8 cellular contexts compared by ENCODE assay signal in the genomic region with DNA sequence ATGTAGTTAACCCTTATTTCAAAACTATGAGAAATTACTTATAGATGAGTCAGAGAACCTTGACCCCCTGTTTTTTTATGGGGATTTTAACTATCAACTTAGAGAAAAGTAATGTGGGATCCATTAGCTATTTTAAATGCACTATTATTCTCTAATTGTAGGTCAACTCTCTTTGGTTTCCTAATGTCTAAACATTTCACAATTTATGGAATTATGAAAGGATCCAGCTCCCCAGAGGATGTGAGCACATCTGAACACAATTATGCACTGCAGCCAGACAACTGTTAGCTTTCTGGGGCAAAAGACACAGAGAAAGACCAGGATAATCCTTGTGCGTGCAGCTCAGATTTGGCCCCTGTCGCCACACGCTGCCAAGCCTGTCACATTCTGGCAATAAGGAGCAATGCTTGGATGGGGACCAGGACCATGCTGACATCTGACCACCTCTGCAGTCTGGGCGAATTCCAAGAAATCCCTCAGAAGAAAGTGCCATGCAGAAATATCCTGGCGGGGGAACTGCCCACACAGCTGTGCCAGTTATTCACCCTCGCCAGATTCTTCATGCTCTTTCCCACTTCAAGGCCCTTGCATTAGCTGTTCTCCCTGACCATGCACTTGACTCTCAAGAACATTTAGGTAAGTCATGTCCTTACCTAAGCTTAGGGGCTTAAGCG. TPM values are rescaled to one million over a fixed set of nuclear protein-coding genes. Genes with fewer than 3 reads are reported as not detected.
DNase-seq lines count a peak whose midpoint lies in the region; ATAC-seq and TF ChIP-seq lines count a peak whose summit lies in the region.
"Had no signal": no experiment of that assay in that cellular context is flagged by ENCODE, and none has a peak within 500 bp of the region (broad histone marks: within the 10 kb centered on the region; RNA-seq: fewer than 3 reads in every experiment).

No MANE protein-coding gene starts in this region.

- TF ChIP-seq POLR2A in right lobe of liver (IDR thresholded peaks at IDR 0.05): peak; percentile 44

- TF ChIP-seq CTCF in choroid plexus epithelial cell (conservative IDR thresholded peaks at IDR 0.05; ENCODE audit: low read depth, low read length): no peak
- TF ChIP-seq CTCF in right lobe of liver (IDR thresholded peaks at IDR 0.05): no peak
- no peak for TF ChIP-seq CTCF in type B pancreatic cell (conservative IDR thresholded peaks at IDR 0.05)

- peak overlapping the region; percentile 25 for H3K4me3 Mint-ChIP-seq in type B pancreatic cell
- no peak overlapping the region for H3K4me3 Mint-ChIP-seq in activated naive CD4-positive, alpha-beta T cell treated with anti-CD3 and anti-CD28 coated beads, Interleukin-2, amount 10 ng/mL, durations not matched to agents 7 days and 5 days

- H3K27me3 ChIP-seq in right lobe of liver: no peaks in the 10 kb centered on the region

- H3K9me3 ChIP-seq in right lobe of liver: no peaks in the 10 kb centered on the region

- peaks cover 35% of the 10 kb centered on the region for H3K4me1 Mint-ChIP-seq in type B pancreatic cell (ENCODE audit: unreplicated experiment)
- peaks cover 5% of the 10 kb centered on the region for H3K4me1 Mint-ChIP-seq in activated naive CD4-positive, alpha-beta T cell treated with anti-CD3 and anti-CD28 coated beads, Interleukin-2, amount 10 ng/mL, durations not matched to agents 7 days and 5 days

- H3K36me3 Mint-ChIP-seq in type B pancreatic cell: no peaks in the 10 kb centered on the region
- H3K36me3 Mint-ChIP-seq in activated naive CD4-positive, alpha-beta T cell treated with anti-CD3 and anti-CD28 coated beads, Interleukin-2, amount 10 ng/mL, durations not matched to agents 7 days and 5 days: no peaks in the 10 kb centered on the region

- CTCF ChIA-PET in activated naive CD4-positive, alpha-beta T cell treated with anti-CD3 and anti-CD28 coated beads, Interleukin-2, amount 10 ng/mL, durations not matched to agents 7 days and 5 days (lab: Charles Lee): interaction anchor here (0.5 kb wide), 1 partner anchor 11 kb away, joined by 3 read pairs; no protein-coding TSS in a partner anchor

- WGBS in right lobe of liver (ENCODE audit: insufficient coverage, low coverage, low lambda C conversion rate, missing lambda C conversion rate): 24% methylated on average over 3 of the region's 7 CpGs

- no peaks in the 10 kb centered on the region for H3K9me3 Mint-ChIP-seq in type B pancreatic cell
- no peaks in the 10 kb centered on the region for H3K9me3 Mint-ChIP-seq in activated naive CD4-positive, alpha-beta T cell treated with anti-CD3 and anti-CD28 coated beads, Interleukin-2, amount 10 ng/mL, durations not matched to agents 7 days and 5 days

- ATAC-seq in right lobe of liver: peak; percentile 39 to 59 (median 48)

- intact Hi-C loops in right lobe of liver (cut with DNase I): no loop called here

- H3K4me3 ChIP-seq in choroid plexus epithelial cell (ENCODE audit: low read depth, low read length): no peak overlapping the region
- peak overlapping the region in 2 of 3 donors; percentile 14 to 32 for H3K4me3 ChIP-seq in right lobe of liver

- peak overlapping the region; percentile 10 to 68 (median 62) for H3K27ac ChIP-seq in right lobe of liver

- DNase-seq in M059J (ENCODE audit: low read depth) (peak; percentile 91), choroid plexus epithelial cell (ENCODE audit: low read depth) (peak; percentile 77), right lobe of liver (peak in 2 of 3 donors; percentile 66 to 85), type B pancreatic cell (ENCODE audit: extremely low spot score, unreplicated experiment) (no peak), kidney glomerular epithelial cell (lab: John Stamatoyannopoulos, UW) (no peak), cerebellum (ENCODE audit: low spot score) (no peak)
- no peak for DNase-seq in activated naive CD4-positive, alpha-beta T cell treated with anti-CD3 and anti-CD28 coated beads, Interleukin-2, amount 10 ng/mL, durations not matched to agents 7 days and 5 days
- DNase-seq: activated effector memory CD4-positive, alpha-beta T cell treated with Interleukin-2 at 50 U/mL for 16 hours had no signal

- H3K36me3 ChIP-seq in right lobe of liver: no peaks in the 10 kb centered on the region

- peaks cover 0 to 37% (median 7%) of the 10 kb centered on the region in 4 donors for H3K4me1 ChIP-seq in right lobe of liver

- peaks cover 52% of the 10 kb centered on the region for H3K27me3 Mint-ChIP-seq in type B pancreatic cell
- peaks cover 54% of the 10 kb centered on the region for H3K27me3 Mint-ChIP-seq in activated naive CD4-positive, alpha-beta T cell treated with anti-CD3 and anti-CD28 coated beads, Interleukin-2, amount 10 ng/mL, durations not matched to agents 7 days and 5 days

- no peak overlapping the region for H3K27ac Mint-ChIP-seq in type B pancreatic cell
- H3K27ac Mint-ChIP-seq in activated naive CD4-positive, alpha-beta T cell treated with anti-CD3 and anti-CD28 coated beads, Interleukin-2, amount 10 ng/mL, durations not matched to agents 7 days and 5 days: no peak overlapping the region

RNA-seq across cellular contexts. Expression of a gene that starts 22.2 kb away (rescaled TPM):
- total RNA-seq in M059J (2014; rRNA removed; shearing (Covaris generic)): 6.6 and 11.4 TPM in 2 replicates
- total RNA-seq in right lobe of liver: 100 to 1,000 TPM in 3 of 6 experiments, 10 to 100 TPM in 3; 29.4 to 206 (median 97.7) TPM
- 12.1 and 32.9 TPM in 2 replicates for total RNA-seq in type B pancreatic cell (ENCODE audit: low replicate concordance)
- 10.0 TPM for total RNA-seq in cerebellum

RNA-seq across cellular contexts. Expression of a gene that starts 23.6 kb away (rescaled TPM):
- total RNA-seq in M059J (2014; rRNA removed; shearing (Covaris generic)): 37.9 and 59.1 TPM in 2 replicates
- 100 to 1,000 TPM in 1 of 6 experiments, 10 to 100 TPM in 5; 44.9 to 106 (median 68.6) TPM for total RNA-seq in right lobe of liver
- 132 and 199 TPM in 2 replicates for total RNA-seq in type B pancreatic cell (ENCODE audit: low replicate concordance)
- total RNA-seq in cerebellum: 228 TPM

Comparison
In these comparisons a context has a peak if more than half of its experiments do, and no peak if none do; other contexts are left out.
1. DNase-seq: peak in M059J (single experiment), choroid plexus epithelial cell (single experiment) and right lobe of liver (2 of 3); none in type B pancreatic cell (single experiment), activated naive CD4-positive, alpha-beta T cell treated with anti-CD3 and anti-CD28 coated beads, Interleukin-2, amount 10 ng/mL, durations not matched to agents 7 days and 5 days (single experiment), kidney glomerular epithelial cell (single experiment) and cerebellum (single experiment).